Comparison of ENCODE assay signal across 21 cellular contexts in genomic region chr17:18122991-18123753, GRCh38. TPM values are rescaled to one million over a fixed set of nuclear protein-coding genes. Genes with fewer than 3 reads are reported as not detected.
DNase-seq lines count a peak whose midpoint lies in the region; ATAC-seq and FAIRE-seq lines count a peak whose summit lies in the region.
"Had no signal": no experiment of that assay in that cellular context is flagged by ENCODE, and none has a peak within 500 bp of the region (broad histone marks: within the 10 kb centered on the region; RNA-seq: fewer than 3 reads in every experiment).

No MANE protein-coding gene starts in this region.

- H4K8ac ChIP-seq in neuronal stem cell (ENCODE audit: low read depth, low read length), result peak overlapping the region; percentile 66

- FAIRE-seq in urothelium cell line (lab: Jason Lieb, UNC), result no peak
- FAIRE-seq: G401.6 had no signal

- H2BK12ac ChIP-seq in neuronal stem cell (ENCODE audit: low read length), result no peak overlapping the region

- no peak overlapping the region for H2BK5ac ChIP-seq in neuronal stem cell (ENCODE audit: low read length)

- no peak overlapping the region for H4K91ac ChIP-seq in neuronal stem cell (ENCODE audit: low read depth, low read length, poor library complexity)

- peak; percentile 52 for ATAC-seq in esophagus mucosa
- ATAC-seq: HCT116, Panc1 had no signal

- H3K4me3 ChIP-seq in neuronal stem cell (ENCODE audit: low read length in 2 of 2), result peak overlapping the region in 1 of 2 donors; percentile 21

- peak overlapping the region; percentile 75 for H2BK120ac ChIP-seq in neuronal stem cell (ENCODE audit: low read depth, low read length)

- peak overlapping the region; percentile 34 for H3K23ac ChIP-seq in neuronal stem cell (ENCODE audit: low read depth, low read length, poor library complexity)

- H3K79me1 ChIP-seq in neuronal stem cell (ENCODE audit: low read depth, low read length), result no peaks in the 10 kb centered on the region

- H3K27me3 ChIP-seq in neuronal stem cell (ENCODE audit: control insufficient read depth in 3 of 3, insufficient read depth in 3 of 3, low read depth in 1 of 3, low read length in 3 of 3), result peaks cover 0 to 29% (median 0%) of the 10 kb centered on the region in 3 experiments

- H2AK5ac ChIP-seq in neuronal stem cell (ENCODE audit: low read depth, low read length), result no peak overlapping the region

- H3K9ac ChIP-seq in neuronal stem cell (ENCODE audit: low read depth, low read length, poor library complexity), result peak overlapping the region; percentile 2
- H3K9ac ChIP-seq: KMS-11 had no signal

- H3K18ac ChIP-seq in neuronal stem cell (ENCODE audit: low read length), result peak overlapping the region; percentile 81

- H3K36me3 ChIP-seq in neuronal stem cell (replicated peaks in 1 of 2; ENCODE audit: control insufficient read depth in 2 of 2, insufficient read depth in 2 of 2, low read length in 2 of 2), result no peaks in the 10 kb centered on the region

- H3K4ac ChIP-seq in neuronal stem cell (ENCODE audit: low read length), result no peak overlapping the region

- in situ Hi-C loops in G401 (cut with HindIII; ENCODE audit: low sequenced_read_pairs), result no loop called here

- WGBS in neuronal stem cell (ENCODE audit: extremely low coverage in 2 of 2, insufficient read length in 2 of 2, insufficient replicate concordance in 1 of 2), 2 donors, result no CpG with 5 or more reads among the region's 31 CpGs

- no peak overlapping the region for H3K4me2 ChIP-seq in neuronal stem cell (ENCODE audit: insufficient read depth, low read length, poor library complexity, severe bottlenecking)
- H3K4me2 ChIP-seq: KMS-11 had no signal

- H2AFZ ChIP-seq in neuronal stem cell (ENCODE audit: low read length), result no peak overlapping the region

- peaks cover 2% of the 10 kb centered on the region in 2 donors for H3K4me1 ChIP-seq in neuronal stem cell (ENCODE audit: control insufficient read depth in 2 of 2, insufficient read depth in 1 of 2, low read depth in 1 of 2, low read length in 2 of 2)

- H2BK15ac ChIP-seq in neuronal stem cell (ENCODE audit: low read length), result no peak overlapping the region

- peak overlapping the region; percentile 31 for H3K14ac ChIP-seq in neuronal stem cell (ENCODE audit: low read length)

- no peak overlapping the region for H3K27ac ChIP-seq in neuronal stem cell (replicated peaks; ENCODE audit: low read length)
- H3K27ac ChIP-seq: KMS-11, RWPE1 had no signal

- H3K9me3 ChIP-seq in neuronal stem cell (replicated peaks in 1 of 2; ENCODE audit: control insufficient read depth in 2 of 2, insufficient read depth in 1 of 2, low read depth in 1 of 2, low read length in 2 of 2), result peaks cover 14 to 17% of the 10 kb centered on the region in 2 donors

- DNase-seq in NCI-H146 (lab: John Stamatoyannopoulos, UW) (peak; percentile 20), NCI-H146 treated with DMSO at 0.1 percent for 48 hours (lab: John Stamatoyannopoulos, UW; ENCODE audit: unreplicated experiment) (no peak), G401 (ENCODE audit: low spot score) (peak; percentile 38), neuronal stem cell (ENCODE audit: low spot score) (no peak), ecto neural progenitor cell (ENCODE audit: low spot score) (no peak), urothelium cell line (ENCODE audit: low spot score) (no peak), NCI-H1436 (lab: John Stamatoyannopoulos, UW) (no peak)
- DNase-seq: DMS153, GOT3, MM.1S, NCI-H2081 treated with DMSO at 0.1 percent for 48 hours, NCI-H446, NCI-H526 treated with DMSO at 0.1 percent for 48 hours, SHP77 had no signal

RNA-seq across cellular contexts. Expression of gene MYO15A, which starts 14.6 kb away (rescaled TPM):
- total RNA-seq in G401 (2014; rRNA removed; shearing (Covaris generic)), result not detected in 2 replicates
- total RNA-seq in esophagus mucosa, result 0.44 TPM
- 1.3 TPM for polyA plus RNA-seq in neuronal stem cell (2013, experiment 1 of 2)
- polyA plus RNA-seq in neuronal stem cell (2013, experiment 2 of 2), result 1.4 TPM
- total RNA-seq: Daoy had no signal

RNA-seq across cellular contexts. Expression of gene DRG2, which starts 35.4 kb away (rescaled TPM):
- total RNA-seq in G401 (2014; rRNA removed; shearing (Covaris generic)), result 33.2 and 41.0 TPM in 2 replicates
- total RNA-seq in esophagus mucosa, result 29.4 TPM
- polyA plus RNA-seq in neuronal stem cell (2013, experiment 1 of 2), result 21.8 TPM
- 20.9 TPM for polyA plus RNA-seq in neuronal stem cell (2013, experiment 2 of 2)

Comparison
In these comparisons a context has a peak if more than half of its experiments do, and no peak if none do; other contexts are left out.
1. DNase-seq: peak in NCI-H146 (single experiment) and G401 (single experiment); none in NCI-H146 treated with DMSO at 0.1 percent for 48 hours (single experiment), neuronal stem cell (single experiment), ecto neural progenitor cell (single experiment), urothelium cell line (single experiment) and NCI-H1436 (single experiment).